ENCODE assay signal across 1 cellular context in genomic region chr1:55071477-55071876, GRCh38.
TF ChIP-seq lines count a peak whose summit lies in the region.

No MANE protein-coding gene starts in this region.

TF ChIP-seq in GM12878, 131 proteins besides CTCF, POLR2A, EP300 and RAD21 (continued from another document):
- TF ChIP-seq PRDM15 (CRISPR knock-in tag; IDR thresholded peaks at IDR 0.05), result no peak
- no peak for TF ChIP-seq HCFC1 (IDR thresholded peaks at IDR 0.05; ENCODE audit: low read length)
- no peak for TF ChIP-seq SPI1 (IDR thresholded peaks at IDR 0.05; ENCODE audit: borderline replicate concordance, insufficient read depth, low read depth, low read length)
- TF ChIP-seq SIN3A (IDR thresholded peaks at IDR 0.05; ENCODE audit: low read depth, low read length), result no peak
- TF ChIP-seq ATF2 (IDR thresholded peaks at IDR 0.05; ENCODE audit: low read length), result no peak
- no peak for TF ChIP-seq STAT3 (IDR thresholded peaks at IDR 0.05; ENCODE audit: low read depth, low read length)
- TF ChIP-seq NR2C2 (IDR thresholded peaks at IDR 0.05; ENCODE audit: borderline replicate concordance, control insufficient read depth, insufficient read length, low read depth), result no peak
- TF ChIP-seq ZNF274 (IDR thresholded peaks at IDR 0.05; ENCODE audit: insufficient read depth, insufficient read length), result no peak
- TF ChIP-seq PML (IDR thresholded peaks at IDR 0.05; ENCODE audit: low read length), result no peak
